ENCODE assay signal across 14 cellular contexts in the genomic region with DNA sequence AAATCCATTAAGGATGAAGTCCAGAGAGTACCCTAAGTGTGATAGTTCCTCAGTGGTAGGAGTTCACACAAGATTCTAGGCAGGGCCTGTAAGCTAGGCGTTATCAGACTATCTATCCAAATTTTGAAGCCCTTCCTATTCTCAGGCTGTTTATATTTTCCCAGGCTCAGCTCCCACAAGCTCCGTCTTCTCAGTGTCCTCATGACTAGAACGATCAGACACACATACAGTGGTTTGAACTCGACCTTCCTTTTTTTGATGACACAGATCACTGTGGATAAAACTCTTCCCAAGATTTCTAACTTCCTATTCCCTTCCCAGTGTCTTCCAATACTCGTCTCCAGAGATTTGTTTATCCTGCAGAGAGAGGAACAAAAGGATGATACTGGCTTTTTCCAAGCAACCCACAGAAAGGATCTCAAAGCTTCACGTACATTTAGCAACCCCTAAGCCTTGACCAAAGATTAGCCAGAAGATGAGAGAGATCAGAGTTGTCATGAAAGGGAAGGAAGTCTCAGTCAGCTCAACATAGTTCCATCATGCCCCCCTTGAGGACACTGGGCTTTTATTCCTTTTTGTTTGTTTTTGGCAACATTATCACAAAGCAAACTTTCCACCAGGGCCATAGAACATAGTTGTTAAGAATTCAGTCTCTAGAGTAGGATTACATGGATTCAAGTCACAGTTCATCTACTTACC. TPM values are rescaled to one million over a fixed set of nuclear protein-coding genes. Genes with fewer than 3 reads are reported as not detected.
DNase-seq lines count a peak whose midpoint lies in the region; ATAC-seq and TF ChIP-seq lines count a peak whose summit lies in the region.
"Had no signal": no experiment of that assay in that cellular context is flagged by ENCODE, and none has a peak within 500 bp of the region (broad histone marks: within the 10 kb centered on the region; RNA-seq: fewer than 3 reads in every experiment).

No MANE protein-coding gene starts in this region.

- intact Hi-C loops in left ventricle myocardium superior (cut with micrococcal nuclease): no loop called here
- intact Hi-C loops in cardiac septum (cut with DNase I): no loop called here

- TF ChIP-seq CTCF in endodermal cell (conservative IDR thresholded peaks at IDR 0.05) (no peak), HFFc6 (IDR thresholded peaks at IDR 0.05) (no peak), MM.1S (IDR thresholded peaks at IDR 0.05; ENCODE audit: low read length) (no peak)

- no peaks in the 10 kb centered on the region for H3K9me2 ChIP-seq in MM.1S (replicated peaks; ENCODE audit: insufficient read depth, low read length)

- H3K9ac ChIP-seq in endodermal cell (ENCODE audit: extremely low read depth, low read length, poor library complexity, severe bottlenecking) (no peak overlapping the region), neuronal stem cell (ENCODE audit: low read depth, low read length, poor library complexity) (no peak overlapping the region), MM.1S (ENCODE audit: low read length) (no peak overlapping the region)
- H3K9ac ChIP-seq: BLaER1, GM23248 had no signal

- H3K4me2 ChIP-seq in neuronal stem cell (ENCODE audit: insufficient read depth, low read length, poor library complexity, severe bottlenecking): no peak overlapping the region
- H3K4me2 ChIP-seq in MM.1S (ENCODE audit: low read depth, low read length): no peak overlapping the region
- H3K4me2 ChIP-seq: BLaER1 had no signal

- no peak overlapping the region for H4K91ac ChIP-seq in neuronal stem cell (ENCODE audit: low read depth, low read length, poor library complexity)

- no peak overlapping the region for H4K8ac ChIP-seq in neuronal stem cell (ENCODE audit: low read depth, low read length)

- no peaks in the 10 kb centered on the region for H4K20me1 ChIP-seq in MM.1S (ENCODE audit: insufficient read depth, low read length)
- H4K20me1 ChIP-seq: BLaER1 had no signal

- H3K9me3 Mint-ChIP-seq in endodermal cell (peaks cover 12% of the 10 kb centered on the region), HFFc6 (peaks cover 57% of the 10 kb centered on the region)

- H3K27me3 Mint-ChIP-seq in endodermal cell (ENCODE audit: insufficient read depth): no peaks in the 10 kb centered on the region
- H3K27me3 Mint-ChIP-seq in HFFc6 (ENCODE audit: insufficient read depth): no peaks in the 10 kb centered on the region; the same call in 1 of the 2 replicates

- H3K4me3 ChIP-seq in endodermal cell (ENCODE audit: low read length) (peak overlapping the region; percentile 12), neuronal stem cell (ENCODE audit: low read length in 2 of 2) (no peak overlapping the region), MM.1S (ENCODE audit: low read length) (no peak overlapping the region)
- H3K4me3 ChIP-seq: BLaER1, GM23248, HAP-1 had no signal

- H2BK120ac ChIP-seq in neuronal stem cell (ENCODE audit: low read depth, low read length): no peak overlapping the region

- H3K4ac ChIP-seq in neuronal stem cell (ENCODE audit: low read length): no peak overlapping the region

- no peaks in the 10 kb centered on the region for H3K79me1 ChIP-seq in neuronal stem cell (ENCODE audit: low read depth, low read length)

- H3K36me3 Mint-ChIP-seq in endodermal cell (ENCODE audit: low read depth) (no peaks in the 10 kb centered on the region), HFFc6 (ENCODE audit: low read depth) (0 out of 2 replicates have a peak, but pooled peaks cover 8% of the 10 kb centered on the region)
- H3K36me3 Mint-ChIP-seq: CD14-positive monocyte; CD4-positive, alpha-beta memory T cell had no signal

- H3K36me3 ChIP-seq in endodermal cell (ENCODE audit: control insufficient read depth, insufficient read depth, low read length) (no peaks in the 10 kb centered on the region), neuronal stem cell (replicated peaks in 1 of 2; ENCODE audit: control insufficient read depth in 2 of 2, insufficient read depth in 2 of 2, low read length in 2 of 2) (no peaks in the 10 kb centered on the region), MM.1S (replicated peaks; ENCODE audit: insufficient read depth, low read length) (no peaks in the 10 kb centered on the region)
- H3K36me3 ChIP-seq: BLaER1, HAP-1 had no signal

- H2AK5ac ChIP-seq in neuronal stem cell (ENCODE audit: low read depth, low read length): no peak overlapping the region

- H3K23ac ChIP-seq in neuronal stem cell (ENCODE audit: low read depth, low read length, poor library complexity): no peak overlapping the region

- H3K27ac ChIP-seq in endodermal cell (ENCODE audit: low read depth, low read length) (no peak overlapping the region), neuronal stem cell (replicated peaks; ENCODE audit: low read length) (no peak overlapping the region), MM.1S (ENCODE audit: low read length) (no peak overlapping the region)
- H3K27ac ChIP-seq: BLaER1, GM23248 had no signal

- H2BK5ac ChIP-seq in neuronal stem cell (ENCODE audit: low read length): no peak overlapping the region

- H3K4me3 Mint-ChIP-seq in endodermal cell (no peak overlapping the region), HFFc6 (no peak overlapping the region)
- H3K4me3 Mint-ChIP-seq: CD14-positive monocyte; CD4-positive, alpha-beta memory T cell had no signal

- H3K27me3 ChIP-seq in endodermal cell (ENCODE audit: control insufficient read depth, insufficient read depth, low read length, poor library complexity, severe bottlenecking) (no peaks in the 10 kb centered on the region), neuronal stem cell (ENCODE audit: control insufficient read depth in 3 of 3, insufficient read depth in 3 of 3, low read depth in 1 of 3, low read length in 3 of 3) (no peaks in the 10 kb centered on the region), MM.1S (replicated peaks; ENCODE audit: insufficient read depth, low read length) (no peaks in the 10 kb centered on the region)
- H3K27me3 ChIP-seq: BLaER1 had no signal

- WGBS in endodermal cell (ENCODE audit: insufficient coverage in 1 of 2, insufficient read length in 1 of 2), 2 experiments: 80 to 90% methylated on average over 5 to 6 of the region's 6 CpGs
- WGBS in neuronal stem cell (ENCODE audit: extremely low coverage in 2 of 2, insufficient read length in 2 of 2, insufficient replicate concordance in 1 of 2), 2 donors: no CpG with 5 or more reads among the region's 6 CpGs

- H3K18ac ChIP-seq in neuronal stem cell (ENCODE audit: low read length): no peak overlapping the region

- H3K9me3 ChIP-seq in endodermal cell (ENCODE audit: control insufficient read depth, low read length) (peaks cover 16% of the 10 kb centered on the region), neuronal stem cell (replicated peaks in 1 of 2; ENCODE audit: control insufficient read depth in 2 of 2, insufficient read depth in 1 of 2, low read depth in 1 of 2, low read length in 2 of 2) (no peaks in the 10 kb centered on the region), MM.1S (replicated peaks; ENCODE audit: insufficient read depth, low read length) (no peaks in the 10 kb centered on the region)

- no peak overlapping the region for H3K14ac ChIP-seq in neuronal stem cell (ENCODE audit: low read length)

- no peak overlapping the region for H3K27ac Mint-ChIP-seq in endodermal cell
- no peak overlapping the region for H3K27ac Mint-ChIP-seq in HFFc6
- H3K27ac Mint-ChIP-seq: CD14-positive monocyte; CD4-positive, alpha-beta memory T cell had no signal

- H3K4me1 Mint-ChIP-seq in endodermal cell (peaks cover 5% of the 10 kb centered on the region), HFFc6 (ENCODE audit: low read depth) (no peaks in the 10 kb centered on the region)
- H3K4me1 Mint-ChIP-seq: CD14-positive monocyte; CD4-positive, alpha-beta memory T cell had no signal

- ATAC-seq in left ventricle myocardium superior: peak; percentile 36

- H2BK12ac ChIP-seq in neuronal stem cell (ENCODE audit: low read length): no peak overlapping the region

- H3F3A ChIP-seq in MM.1S (ENCODE audit: insufficient read depth, low read length): no peaks in the 10 kb centered on the region

- H3K79me2 ChIP-seq in MM.1S (ENCODE audit: low read length): no peaks in the 10 kb centered on the region

- H2BK15ac ChIP-seq in neuronal stem cell (ENCODE audit: low read length): no peak overlapping the region

- H3K4me1 ChIP-seq in endodermal cell (ENCODE audit: control insufficient read depth, insufficient read depth, low read length) (no peaks in the 10 kb centered on the region), neuronal stem cell (ENCODE audit: control insufficient read depth in 2 of 2, insufficient read depth in 1 of 2, low read depth in 1 of 2, low read length in 2 of 2) (no peaks in the 10 kb centered on the region), MM.1S (ENCODE audit: low read length) (no peaks in the 10 kb centered on the region)
- H3K4me1 ChIP-seq: HAP-1 had no signal

- peak overlapping the region; percentile 5 for H2AFZ ChIP-seq in neuronal stem cell (ENCODE audit: low read length)
- no peak overlapping the region for H2AFZ ChIP-seq in MM.1S (ENCODE audit: low read length)
- H2AFZ ChIP-seq: GM23248 had no signal

- DNase-seq in left ventricle myocardium superior: no peak
- no peak for DNase-seq in cardiac septum (ENCODE audit: low spot score)
- DNase-seq in M059J (ENCODE audit: low read depth): peak; percentile 32
- DNase-seq in endodermal cell: no peak
- DNase-seq in neuronal stem cell (ENCODE audit: low spot score): no peak
- no peak for DNase-seq in HFFc6
- no peak for DNase-seq in MM.1S
- DNase-seq in D341Med (ENCODE audit: low spot score): no peak
- DNase-seq: 8988T; CD4-positive, alpha-beta memory T cell; GM23248 had no signal

RNA-seq across cellular contexts. Expression of a gene that starts 42.3 kb away (rescaled TPM):
- total RNA-seq in left ventricle myocardium superior (15.5 TPM), cardiac septum (10.6 TPM), endodermal cell (1 to 10 TPM; 5.7 to 5.9 TPM)
- total RNA-seq in M059J (2014; rRNA removed; shearing (Covaris generic)): 0.52 and 12.0 TPM in 2 replicates
- 3.5 TPM for polyA plus RNA-seq in endodermal cell (2013, experiment 1 of 2)
- polyA plus RNA-seq in endodermal cell (2013, experiment 2 of 2): 3.1 TPM
- polyA plus RNA-seq in neuronal stem cell (2013, experiment 1 of 2): 0.91 TPM
- polyA plus RNA-seq in neuronal stem cell (2013, experiment 2 of 2): 1.2 TPM
- not detected for total RNA-seq in HFFc6 (2021; fragmentation: NEBNext Ultra II Directional; extraction: Animal tissue kit (Norgen Biotek cat#: 25700))
- total RNA-seq: CD4-positive, alpha-beta memory T cell had no signal
- polyA plus RNA-seq: CD14-positive monocyte had no signal
